In the genomic region with DNA sequence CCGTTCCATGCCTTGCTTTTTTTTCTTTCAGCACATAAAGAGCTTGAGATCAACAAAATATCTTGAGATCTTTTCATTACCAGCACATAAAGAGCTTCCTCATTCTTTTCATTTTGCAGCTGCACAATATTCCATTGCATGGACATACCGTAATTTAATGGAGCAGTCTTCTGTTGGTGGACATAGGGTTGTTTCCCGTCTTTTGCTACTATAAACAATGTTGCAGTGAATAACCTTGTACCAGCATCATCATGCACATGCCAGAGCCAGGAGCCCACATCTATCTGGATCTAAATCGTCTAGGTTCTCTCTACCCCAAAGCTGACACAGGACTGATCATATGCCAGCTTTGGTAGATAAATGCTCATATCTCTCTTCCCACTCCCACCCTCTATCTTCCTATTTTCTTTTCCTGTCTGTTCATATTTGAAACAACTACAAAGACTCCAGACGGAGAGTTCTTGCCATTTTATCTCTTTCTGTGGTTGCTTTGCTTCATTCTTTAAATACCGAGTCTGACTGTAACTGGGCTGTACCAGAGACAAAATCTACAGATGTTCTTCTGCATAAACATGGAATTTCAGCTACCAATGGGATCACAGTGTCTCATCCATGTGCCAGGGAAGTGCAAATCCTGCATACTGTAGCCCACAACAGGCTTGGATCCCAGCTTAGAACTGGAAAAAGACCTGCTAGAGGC, we compare ENCODE assay signal across 2 cellular contexts.
TF ChIP-seq lines count a peak whose summit lies in the region.

No MANE protein-coding gene starts in this region.

TF ChIP-seq in liver, 16 proteins besides CTCF, POLR2A, EP300 and RAD21:
- TF ChIP-seq NR2F2 (IDR thresholded peaks at IDR 0.05) = peak; percentile 33
- no peak for TF ChIP-seq TAF1 (conservative IDR thresholded peaks at IDR 0.05)
TF ChIP-seq in liver: peak in this region for 1.

TF ChIP-seq in HepG2, 621 proteins besides CTCF, POLR2A, EP300 and RAD21:
- no peak for TF ChIP-seq ZNF598 (CRISPR knock-in tag; IDR thresholded peaks at IDR 0.05; ENCODE audit: borderline replicate concordance)
- TF ChIP-seq SP2 (CRISPR knock-in tag; IDR thresholded peaks at IDR 0.05) = no peak
- TF ChIP-seq, protein P1, sequence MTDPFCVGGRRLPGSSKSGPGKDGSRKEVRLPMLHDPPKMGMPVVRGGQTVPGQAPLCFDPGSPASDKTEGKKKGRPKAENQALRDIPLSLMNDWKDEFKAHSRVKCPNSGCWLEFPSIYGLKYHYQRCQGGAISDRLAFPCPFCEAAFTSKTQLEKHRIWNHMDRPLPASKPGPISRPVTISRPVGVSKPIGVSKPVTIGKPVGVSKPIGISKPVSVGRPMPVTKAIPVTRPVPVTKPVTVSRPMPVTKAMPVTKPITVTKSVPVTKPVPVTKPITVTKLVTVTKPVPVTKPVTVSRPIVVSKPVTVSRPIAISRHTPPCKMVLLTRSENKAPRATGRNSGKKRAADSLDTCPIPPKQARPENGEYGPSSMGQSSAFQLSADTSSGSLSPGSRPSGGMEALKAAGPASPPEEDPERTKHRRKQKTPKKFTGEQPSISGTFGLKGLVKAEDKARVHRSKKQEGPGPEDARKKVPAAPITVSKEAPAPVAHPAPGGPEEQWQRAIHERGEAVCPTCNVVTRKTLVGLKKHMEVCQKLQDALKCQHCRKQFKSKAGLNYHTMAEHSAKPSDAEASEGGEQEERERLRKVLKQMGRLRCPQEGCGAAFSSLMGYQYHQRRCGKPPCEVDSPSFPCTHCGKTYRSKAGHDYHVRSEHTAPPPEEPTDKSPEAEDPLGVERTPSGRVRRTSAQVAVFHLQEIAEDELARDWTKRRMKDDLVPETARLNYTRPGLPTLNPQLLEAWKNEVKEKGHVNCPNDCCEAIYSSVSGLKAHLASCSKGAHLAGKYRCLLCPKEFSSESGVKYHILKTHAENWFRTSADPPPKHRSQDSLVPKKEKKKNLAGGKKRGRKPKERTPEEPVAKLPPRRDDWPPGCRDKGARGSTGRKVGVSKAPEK (CRISPR knock-in tag; IDR thresholded peaks at IDR 0.05; ENCODE audit: borderline replicate concordance) = no peak
